20 cellular contexts compared by ENCODE assay signal in genomic region chr18:50817898-50818250, GRCh38. TPM values are rescaled to one million over a fixed set of nuclear protein-coding genes. Genes with fewer than 3 reads are reported as not detected.
DNase-seq lines count a peak whose midpoint lies in the region; ATAC-seq and TF ChIP-seq lines count a peak whose summit lies in the region.
"Had no signal": no experiment of that assay in that cellular context is flagged by ENCODE, and none has a peak within 500 bp of the region (broad histone marks: within the 10 kb centered on the region; RNA-seq: fewer than 3 reads in every experiment).

No MANE protein-coding gene starts in this region.

- H3K9me3 Mint-ChIP-seq in progenitor cell of endocrine pancreas (ENCODE audit: low read depth), result peaks cover 4% of the 10 kb centered on the region
- H3K9me3 Mint-ChIP-seq: activated naive CD4-positive, alpha-beta T cell treated with anti-CD3 and anti-CD28 coated beads, Interleukin-2, amount 10 ng/mL, durations not matched to agents 7 days and 5 days; CD8-positive, alpha-beta memory T cell; central memory CD8-positive, alpha-beta T cell had no signal

- H3K36me3 ChIP-seq in OCI-LY1 (ENCODE audit: insufficient read depth, low read length) (no peaks in the 10 kb centered on the region), tibial nerve (no peaks in the 10 kb centered on the region)
- H3K36me3 ChIP-seq: thoracic aorta had no signal

- no peak for ATAC-seq in GM21723 (IDR thresholded peaks at IDR 0.05; ENCODE audit: unreplicated experiment)

- intact Hi-C loops in dorsolateral prefrontal cortex (cut with DNase I), result no loop called here

- H3K27me3 ChIP-seq in OCI-LY1 (ENCODE audit: insufficient read depth, low read length) (no peaks in the 10 kb centered on the region), dorsolateral prefrontal cortex (no peaks in the 10 kb centered on the region), tibial nerve (no peaks in the 10 kb centered on the region)

- H3K9me3 ChIP-seq in OCI-LY1 (ENCODE audit: low read length), result no peaks in the 10 kb centered on the region
- no peaks in the 10 kb centered on the region for H3K9me3 ChIP-seq in tibial nerve
- H3K9me3 ChIP-seq: thoracic aorta had no signal

- TF ChIP-seq CTCF in OCI-LY1 (IDR thresholded peaks at IDR 0.05; ENCODE audit: low read length), result no peak
- TF ChIP-seq CTCF in dorsolateral prefrontal cortex (IDR thresholded peaks at IDR 0.05 in 54 of 56, conservative IDR thresholded peaks at IDR 0.05 in 2 of 56; ENCODE audit: low read depth in 1 of 56, partially characterized antibody in 56 of 56), result no peak
- TF ChIP-seq CTCF in tibial nerve (IDR thresholded peaks at IDR 0.05), result no peak
- TF ChIP-seq CTCF in progenitor cell of endocrine pancreas (IDR thresholded peaks at IDR 0.05; ENCODE audit: unreplicated experiment), result no peak

- TF ChIP-seq EP300 in tibial nerve (IDR thresholded peaks at IDR 0.05), result peak in 1 of 2 donors; percentile 48

- H3K27ac ChIP-seq in OCI-LY1 (ENCODE audit: low read depth, low read length, poor library complexity, severe bottlenecking) (peak overlapping the region; percentile 94), dorsolateral prefrontal cortex (peak overlapping the region in 48 of 59 donors; percentile 7 to 91 (median 72)), tibial nerve (peak overlapping the region in 2 of 4 donors; percentile 63 to 68)
- H3K27ac ChIP-seq: thoracic aorta had no signal

- H2AFZ ChIP-seq in OCI-LY1 (ENCODE audit: low read length), result no peak overlapping the region

- no peak overlapping the region for H3K4me3 Mint-ChIP-seq in progenitor cell of endocrine pancreas (ENCODE audit: low read depth)
- H3K4me3 Mint-ChIP-seq: activated naive CD4-positive, alpha-beta T cell treated with anti-CD3 and anti-CD28 coated beads, Interleukin-2, amount 10 ng/mL, durations not matched to agents 7 days and 5 days; CD8-positive, alpha-beta memory T cell; central memory CD8-positive, alpha-beta T cell; neural crest cell had no signal

- H3K9ac ChIP-seq in OCI-LY1 (ENCODE audit: low read length), result peak overlapping the region; percentile 28; the same call in 1 of the 2 replicates

- peaks cover 5% of the 10 kb centered on the region; the same call in 1 of the 2 replicates for H3F3A ChIP-seq in OCI-LY1 (ENCODE audit: insufficient read depth, low read length)

- TF ChIP-seq POLR2A in tibial nerve (IDR thresholded peaks at IDR 0.05), result no peak

- H3K27ac Mint-ChIP-seq in progenitor cell of endocrine pancreas, result no peak overlapping the region
- H3K27ac Mint-ChIP-seq: activated naive CD4-positive, alpha-beta T cell treated with anti-CD3 and anti-CD28 coated beads, Interleukin-2, amount 10 ng/mL, durations not matched to agents 7 days and 5 days had no signal

- peaks cover 11% of the 10 kb centered on the region for H3K4me1 Mint-ChIP-seq in progenitor cell of endocrine pancreas (ENCODE audit: low read depth)
- H3K4me1 Mint-ChIP-seq: activated naive CD4-positive, alpha-beta T cell treated with anti-CD3 and anti-CD28 coated beads, Interleukin-2, amount 10 ng/mL, durations not matched to agents 7 days and 5 days; CD8-positive, alpha-beta memory T cell; central memory CD8-positive, alpha-beta T cell had no signal

- DNase-seq in dorsolateral prefrontal cortex, result no peak
- DNase-seq in medulla oblongata (ENCODE audit: extremely low spot score), result peak; percentile 58
- DNase-seq in tibial nerve (ENCODE audit: low spot score in 2 of 2), result peak; percentile 29 to 33
- no peak for DNase-seq in stimulated activated naive CD4-positive, alpha-beta T cell treated with Interleukin-2 at 50 U/mL for 16 hours (lab: John Stamatoyannopoulos, UW)
- DNase-seq in progenitor cell of endocrine pancreas (ENCODE audit: low spot score, unreplicated experiment), result no peak
- DNase-seq: activated CD4-positive, CD25-positive, alpha-beta regulatory T cell treated with anti-CD3 and anti-CD28 coated beads, Interleukin-2, amount 50 U/mL, for 72 hours; activated naive CD4-positive, alpha-beta T cell treated with anti-CD3 and anti-CD28 coated beads, Interleukin-2, amount 10 ng/mL, durations not matched to agents 7 days and 5 days; CD8-positive, alpha-beta memory T cell; NCI-H2029; RPMI8226; small intestine had no signal

- no peak overlapping the region for H3K4me3 ChIP-seq in OCI-LY1 (ENCODE audit: low read depth, low read length, poor library complexity, severe bottlenecking)
- peak overlapping the region in 5 of 59 donors; percentile 4 to 75 (median 33) for H3K4me3 ChIP-seq in dorsolateral prefrontal cortex
- H3K4me3 ChIP-seq in tibial nerve, result no peak overlapping the region
- H3K4me3 ChIP-seq: lung, thoracic aorta had no signal

- no peaks in the 10 kb centered on the region for H4K20me1 ChIP-seq in OCI-LY1 (ENCODE audit: insufficient read depth, low read length)

- H3K4me1 ChIP-seq in OCI-LY1 (ENCODE audit: insufficient read depth, low read length, severe bottlenecking) (peaks cover 92% of the 10 kb centered on the region), tibial nerve (peaks cover 0 to 61% (median 33%) of the 10 kb centered on the region in 4 donors)

- H3K79me2 ChIP-seq in OCI-LY1 (ENCODE audit: insufficient read depth, low read length), result no peaks in the 10 kb centered on the region

- WGBS in tibial nerve, 2 donors, result 24 to 25% methylated on average over 5 of the region's 5 CpGs

- no peaks in the 10 kb centered on the region for H3K36me3 Mint-ChIP-seq in progenitor cell of endocrine pancreas (ENCODE audit: insufficient read depth)
- H3K36me3 Mint-ChIP-seq: activated naive CD4-positive, alpha-beta T cell treated with anti-CD3 and anti-CD28 coated beads, Interleukin-2, amount 10 ng/mL, durations not matched to agents 7 days and 5 days; CD8-positive, alpha-beta memory T cell had no signal

- H3K27me3 Mint-ChIP-seq in progenitor cell of endocrine pancreas, result peaks cover 4% of the 10 kb centered on the region

- H3K4me2 ChIP-seq in OCI-LY1 (ENCODE audit: low read length), result peak overlapping the region; percentile 39; the same call in 1 of the 2 replicates

- H3K9me2 ChIP-seq in OCI-LY1 (ENCODE audit: low read depth, low read length), result no peaks in the 10 kb centered on the region

RNA-seq across cellular contexts. Expression of gene MRO, which starts 1.9 kb away (rescaled TPM):
- total RNA-seq in dorsolateral prefrontal cortex (100 to 1,000 TPM in 1 of 120 experiments, 10 to 100 TPM in 119; 18.3 to 117 (median 41.7) TPM), tibial nerve (1 to 10 TPM in 3 of 4 donors, under 1 TPM in 1; 0.63 to 2.0 (median 1.4) TPM), progenitor cell of endocrine pancreas (0.13 TPM in 1 of 2 replicates, not detected in the other)
- total RNA-seq: epithelial cell of proximal tubule; M059J; T-helper 1 cell treated with Interleukin-12 subunit alpha and Interleukin-12 subunit beta and Interleukin-4 antibody, amounts not matched to agents 30 ng/mL and 1 ng/mL, for 36 hours had no signal

Comparison
In these comparisons a context has a peak if more than half of its experiments do, and no peak if none do; other contexts are left out.
1. DNase-seq: peak in medulla oblongata (single experiment) and tibial nerve (2 of 2); none in dorsolateral prefrontal cortex (0 of 10), stimulated activated naive CD4-positive, alpha-beta T cell treated with Interleukin-2 at 50 U/mL for 16 hours (single experiment) and progenitor cell of endocrine pancreas (single experiment).
2. RNA of gene MRO, which starts 1.9 kb away (total RNA-seq): 18.3 to 117 TPM in dorsolateral prefrontal cortex; 0.63 to 2.0 TPM in tibial nerve and 0.13 TPM in progenitor cell of endocrine pancreas; every median in the first group is over 4 times any median in the second.